ENCODE assay signal across 1 cellular context in the genomic region with DNA sequence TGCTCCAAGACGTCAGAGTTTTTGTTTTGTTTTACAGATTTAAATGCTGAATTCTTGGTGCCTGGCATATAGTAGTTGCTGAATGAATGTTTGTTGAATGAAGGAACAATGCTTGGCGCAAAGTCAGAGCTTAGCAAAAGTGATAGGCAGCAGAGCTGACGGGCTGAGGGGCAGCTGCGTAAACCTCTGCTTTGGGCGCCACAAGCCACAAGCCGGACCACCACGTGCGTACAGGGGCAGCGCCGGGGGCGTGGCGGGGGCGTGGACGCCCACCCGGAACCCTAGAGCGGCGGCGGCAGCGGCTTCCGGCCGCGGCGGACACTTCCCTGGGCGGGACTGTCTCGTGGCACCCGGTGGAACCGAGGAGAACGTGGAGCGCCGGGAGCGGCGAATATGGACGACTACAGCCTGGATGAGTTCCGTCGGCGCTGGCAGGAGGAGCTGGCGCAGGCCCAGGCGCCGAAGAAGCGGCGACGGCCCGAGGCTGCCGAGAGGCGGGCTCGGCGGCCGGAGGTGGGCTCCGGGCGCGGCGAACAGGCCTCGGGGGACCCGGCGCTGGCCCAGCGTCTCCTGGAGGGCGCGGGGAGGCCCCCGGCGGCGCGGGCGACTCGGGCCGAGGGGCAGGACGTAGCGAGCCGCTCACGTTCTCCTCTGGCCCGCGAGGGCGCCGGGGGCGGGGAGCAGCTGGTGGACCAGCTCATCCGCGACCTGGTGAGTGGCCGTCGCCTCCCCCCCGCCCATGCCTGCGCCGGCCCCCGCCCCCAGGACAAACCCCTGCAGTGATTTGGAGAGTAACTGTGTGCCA.
TF ChIP-seq lines count a peak whose summit lies in the region.

A gene with protein sequence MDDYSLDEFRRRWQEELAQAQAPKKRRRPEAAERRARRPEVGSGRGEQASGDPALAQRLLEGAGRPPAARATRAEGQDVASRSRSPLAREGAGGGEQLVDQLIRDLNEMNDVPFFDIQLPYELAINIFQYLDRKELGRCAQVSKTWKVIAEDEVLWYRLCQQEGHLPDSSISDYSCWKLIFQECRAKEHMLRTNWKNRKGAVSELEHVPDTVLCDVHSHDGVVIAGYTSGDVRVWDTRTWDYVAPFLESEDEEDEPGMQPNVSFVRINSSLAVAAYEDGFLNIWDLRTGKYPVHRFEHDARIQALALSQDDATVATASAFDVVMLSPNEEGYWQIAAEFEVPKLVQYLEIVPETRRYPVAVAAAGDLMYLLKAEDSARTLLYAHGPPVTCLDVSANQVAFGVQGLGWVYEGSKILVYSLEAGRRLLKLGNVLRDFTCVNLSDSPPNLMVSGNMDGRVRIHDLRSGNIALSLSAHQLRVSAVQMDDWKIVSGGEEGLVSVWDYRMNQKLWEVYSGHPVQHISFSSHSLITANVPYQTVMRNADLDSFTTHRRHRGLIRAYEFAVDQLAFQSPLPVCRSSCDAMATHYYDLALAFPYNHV (plus strand): TSS at position 306 of the 805 bp plus-strand sequence. CDS start 88 bp downstream, at position 394.

TF ChIP-seq in HepG2, 621 proteins besides CTCF, POLR2A, EP300 and RAD21 (continued from another document and continues in another):
- TF ChIP-seq, protein P1, sequence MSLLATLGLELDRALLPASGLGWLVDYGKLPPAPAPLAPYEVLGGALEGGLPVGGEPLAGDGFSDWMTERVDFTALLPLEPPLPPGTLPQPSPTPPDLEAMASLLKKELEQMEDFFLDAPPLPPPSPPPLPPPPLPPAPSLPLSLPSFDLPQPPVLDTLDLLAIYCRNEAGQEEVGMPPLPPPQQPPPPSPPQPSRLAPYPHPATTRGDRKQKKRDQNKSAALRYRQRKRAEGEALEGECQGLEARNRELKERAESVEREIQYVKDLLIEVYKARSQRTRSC (CRISPR knock-in tag; IDR thresholded peaks at IDR 0.05; ENCODE audit: low read depth), result no peak
- peak; percentile 53; the same call in 1 of the 2 replicates for TF ChIP-seq NKX3-1 (CRISPR knock-in tag; IDR thresholded peaks at IDR 0.05)
- no peak for TF ChIP-seq ZFP36 (IDR thresholded peaks at IDR 0.05; ENCODE audit: borderline replicate concordance, low read depth, low read length, partially characterized antibody)
- TF ChIP-seq HMG20A (CRISPR knock-in tag; IDR thresholded peaks at IDR 0.05; ENCODE audit: borderline replicate concordance), result peak; percentile 37; the same call in 1 of the 2 replicates
- 0 out of 2 replicates have a peak, but pooled peaks have one; percentile 56 for TF ChIP-seq ZNF816 (CRISPR knock-in tag; IDR thresholded peaks at IDR 0.05; ENCODE audit: borderline replicate concordance)
- peak; percentile 77 for TF ChIP-seq XRCC5 (optimal IDR thresholded peaks at IDR 0.05; ENCODE audit: low read length)
- TF ChIP-seq ZFY (CRISPR knock-in tag; IDR thresholded peaks at IDR 0.05), result peak; percentile 91
- TF ChIP-seq, protein P2, sequence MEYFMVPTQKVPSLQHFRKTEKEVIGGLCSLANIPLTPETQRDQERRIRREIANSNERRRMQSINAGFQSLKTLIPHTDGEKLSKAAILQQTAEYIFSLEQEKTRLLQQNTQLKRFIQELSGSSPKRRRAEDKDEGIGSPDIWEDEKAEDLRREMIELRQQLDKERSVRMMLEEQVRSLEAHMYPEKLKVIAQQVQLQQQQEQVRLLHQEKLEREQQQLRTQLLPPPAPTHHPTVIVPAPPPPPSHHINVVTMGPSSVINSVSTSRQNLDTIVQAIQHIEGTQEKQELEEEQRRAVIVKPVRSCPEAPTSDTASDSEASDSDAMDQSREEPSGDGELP (IDR thresholded peaks at IDR 0.05; ENCODE audit: borderline replicate concordance, low read depth), result peak; percentile 25; the same call in 1 of the 2 replicates
- TF ChIP-seq SMAD3 (CRISPR knock-in tag; IDR thresholded peaks at IDR 0.05), result no peak
- 0 out of 2 replicates have a peak, but pooled peaks have one; percentile 52 for TF ChIP-seq ZNF235 (CRISPR knock-in tag; IDR thresholded peaks at IDR 0.05; ENCODE audit: borderline replicate concordance)
- no peak for TF ChIP-seq ZNF550 (CRISPR knock-in tag; IDR thresholded peaks at IDR 0.05; ENCODE audit: borderline replicate concordance)
- peak; percentile 80 for TF ChIP-seq AKAP8 (CRISPR knock-in tag; IDR thresholded peaks at IDR 0.05)
- TF ChIP-seq GTF3A (CRISPR knock-in tag; conservative IDR thresholded peaks at IDR 0.05), result no peak
- TF ChIP-seq KMT2B (CRISPR knock-in tag; IDR thresholded peaks at IDR 0.05), result peak; percentile 78
- no peak for TF ChIP-seq ZNF557 (CRISPR knock-in tag; IDR thresholded peaks at IDR 0.05)
- TF ChIP-seq, protein P3, sequence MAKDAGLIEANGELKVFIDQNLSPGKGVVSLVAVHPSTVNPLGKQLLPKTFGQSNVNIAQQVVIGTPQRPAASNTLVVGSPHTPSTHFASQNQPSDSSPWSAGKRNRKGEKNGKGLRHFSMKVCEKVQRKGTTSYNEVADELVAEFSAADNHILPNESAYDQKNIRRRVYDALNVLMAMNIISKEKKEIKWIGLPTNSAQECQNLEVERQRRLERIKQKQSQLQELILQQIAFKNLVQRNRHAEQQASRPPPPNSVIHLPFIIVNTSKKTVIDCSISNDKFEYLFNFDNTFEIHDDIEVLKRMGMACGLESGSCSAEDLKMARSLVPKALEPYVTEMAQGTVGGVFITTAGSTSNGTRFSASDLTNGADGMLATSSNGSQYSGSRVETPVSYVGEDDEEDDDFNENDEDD (CRISPR knock-in tag; IDR thresholded peaks at IDR 0.05; ENCODE audit: borderline replicate concordance), result peak; percentile 83; the same call in 1 of the 2 replicates
- no peak for TF ChIP-seq ZNF383 (CRISPR knock-in tag; IDR thresholded peaks at IDR 0.05; ENCODE audit: borderline replicate concordance)
- no peak for TF ChIP-seq ZSCAN9 (CRISPR knock-in tag; IDR thresholded peaks at IDR 0.05; ENCODE audit: borderline replicate concordance)
- no peak for TF ChIP-seq MED8 (CRISPR knock-in tag; IDR thresholded peaks at IDR 0.05; ENCODE audit: insufficient replicate concordance)
- 0 out of 2 replicates have a peak, but pooled peaks have one; percentile 27 for TF ChIP-seq NFKBIZ (CRISPR knock-in tag; IDR thresholded peaks at IDR 0.05)
- no peak for TF ChIP-seq RELA (CRISPR knock-in tag; IDR thresholded peaks at IDR 0.05)
- TF ChIP-seq, protein P4, sequence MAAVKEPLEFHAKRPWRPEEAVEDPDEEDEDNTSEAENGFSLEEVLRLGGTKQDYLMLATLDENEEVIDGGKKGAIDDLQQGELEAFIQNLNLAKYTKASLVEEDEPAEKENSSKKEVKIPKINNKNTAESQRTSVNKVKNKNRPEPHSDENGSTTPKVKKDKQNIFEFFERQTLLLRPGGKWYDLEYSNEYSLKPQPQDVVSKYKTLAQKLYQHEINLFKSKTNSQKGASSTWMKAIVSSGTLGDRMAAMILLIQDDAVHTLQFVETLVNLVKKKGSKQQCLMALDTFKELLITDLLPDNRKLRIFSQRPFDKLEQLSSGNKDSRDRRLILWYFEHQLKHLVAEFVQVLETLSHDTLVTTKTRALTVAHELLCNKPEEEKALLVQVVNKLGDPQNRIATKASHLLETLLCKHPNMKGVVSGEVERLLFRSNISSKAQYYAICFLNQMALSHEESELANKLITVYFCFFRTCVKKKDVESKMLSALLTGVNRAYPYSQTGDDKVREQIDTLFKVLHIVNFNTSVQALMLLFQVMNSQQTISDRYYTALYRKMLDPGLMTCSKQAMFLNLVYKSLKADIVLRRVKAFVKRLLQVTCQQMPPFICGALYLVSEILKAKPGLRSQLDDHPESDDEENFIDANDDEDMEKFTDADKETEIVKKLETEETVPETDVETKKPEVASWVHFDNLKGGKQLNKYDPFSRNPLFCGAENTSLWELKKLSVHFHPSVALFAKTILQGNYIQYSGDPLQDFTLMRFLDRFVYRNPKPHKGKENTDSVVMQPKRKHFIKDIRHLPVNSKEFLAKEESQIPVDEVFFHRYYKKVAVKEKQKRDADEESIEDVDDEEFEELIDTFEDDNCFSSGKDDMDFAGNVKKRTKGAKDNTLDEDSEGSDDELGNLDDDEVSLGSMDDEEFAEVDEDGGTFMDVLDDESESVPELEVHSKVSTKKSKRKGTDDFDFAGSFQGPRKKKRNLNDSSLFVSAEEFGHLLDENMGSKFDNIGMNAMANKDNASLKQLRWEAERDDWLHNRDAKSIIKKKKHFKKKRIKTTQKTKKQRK (IDR thresholded peaks at IDR 0.05; ENCODE audit: low read length), result no peak
- TF ChIP-seq ZNF34 (CRISPR knock-in tag; IDR thresholded peaks at IDR 0.05; ENCODE audit: borderline replicate concordance), result no peak; the same call in 1 of the 2 replicates
- TF ChIP-seq, protein P5, sequence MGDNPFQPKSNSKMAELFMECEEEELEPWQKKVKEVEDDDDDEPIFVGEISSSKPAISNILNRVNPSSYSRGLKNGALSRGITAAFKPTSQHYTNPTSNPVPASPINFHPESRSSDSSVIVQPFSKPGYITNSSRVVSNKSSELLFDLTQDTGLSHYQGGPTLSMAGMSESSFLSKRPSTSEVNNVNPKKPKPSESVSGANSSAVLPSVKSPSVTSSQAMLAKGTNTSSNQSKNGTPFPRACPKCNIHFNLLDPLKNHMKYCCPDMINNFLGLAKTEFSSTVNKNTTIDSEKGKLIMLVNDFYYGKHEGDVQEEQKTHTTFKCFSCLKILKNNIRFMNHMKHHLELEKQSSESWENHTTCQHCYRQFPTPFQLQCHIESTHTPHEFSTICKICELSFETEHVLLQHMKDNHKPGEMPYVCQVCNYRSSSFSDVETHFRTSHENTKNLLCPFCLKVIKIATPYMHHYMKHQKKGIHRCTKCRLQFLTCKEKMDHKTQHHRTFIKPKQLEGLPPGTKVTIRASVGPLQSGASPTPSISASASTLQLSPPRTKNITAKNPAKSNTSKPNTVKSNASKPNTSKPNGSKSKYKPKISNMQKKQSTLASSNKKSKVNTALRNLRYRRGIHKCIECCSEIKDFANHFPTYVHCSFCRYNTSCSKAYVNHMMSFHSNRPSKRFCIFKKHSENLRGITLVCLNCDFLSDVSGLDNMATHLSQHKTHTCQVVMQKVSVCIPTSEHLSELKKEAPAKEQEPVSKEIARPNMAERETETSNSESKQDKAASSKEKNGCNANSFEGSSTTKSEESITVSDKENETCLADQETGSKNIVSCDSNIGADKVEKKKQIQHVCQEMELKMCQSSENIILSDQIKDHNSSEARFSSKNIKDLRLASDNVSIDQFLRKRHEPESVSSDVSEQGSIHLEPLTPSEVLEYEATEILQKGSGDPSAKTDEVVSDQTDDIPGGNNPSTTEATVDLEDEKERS (CRISPR knock-in tag; IDR thresholded peaks at IDR 0.05), result peak; percentile 56; the same call in 1 of the 2 replicates
- TF ChIP-seq ZFX (CRISPR knock-in tag; IDR thresholded peaks at IDR 0.05; ENCODE audit: low read depth), result peak; percentile 85
- TF ChIP-seq ATF7-NPFF (CRISPR knock-in tag; IDR thresholded peaks at IDR 0.05; ENCODE audit: low read depth), result peak; percentile 87
- TF ChIP-seq TBL1XR1 (IDR thresholded peaks at IDR 0.05; ENCODE audit: borderline replicate concordance, low read length, partially characterized antibody), result no peak
- no peak for TF ChIP-seq MAFK (conservative IDR thresholded peaks at IDR 0.05 in 1 of 2, IDR thresholded peaks at IDR 0.05 in 1 of 2; ENCODE audit: low read length in 2 of 2)
- TF ChIP-seq ZFP82 (CRISPR knock-in tag; IDR thresholded peaks at IDR 0.05; ENCODE audit: borderline replicate concordance), result no peak
- peak; percentile 69 for TF ChIP-seq TGIF2 (CRISPR knock-in tag; IDR thresholded peaks at IDR 0.05)
- TF ChIP-seq, protein P6, sequence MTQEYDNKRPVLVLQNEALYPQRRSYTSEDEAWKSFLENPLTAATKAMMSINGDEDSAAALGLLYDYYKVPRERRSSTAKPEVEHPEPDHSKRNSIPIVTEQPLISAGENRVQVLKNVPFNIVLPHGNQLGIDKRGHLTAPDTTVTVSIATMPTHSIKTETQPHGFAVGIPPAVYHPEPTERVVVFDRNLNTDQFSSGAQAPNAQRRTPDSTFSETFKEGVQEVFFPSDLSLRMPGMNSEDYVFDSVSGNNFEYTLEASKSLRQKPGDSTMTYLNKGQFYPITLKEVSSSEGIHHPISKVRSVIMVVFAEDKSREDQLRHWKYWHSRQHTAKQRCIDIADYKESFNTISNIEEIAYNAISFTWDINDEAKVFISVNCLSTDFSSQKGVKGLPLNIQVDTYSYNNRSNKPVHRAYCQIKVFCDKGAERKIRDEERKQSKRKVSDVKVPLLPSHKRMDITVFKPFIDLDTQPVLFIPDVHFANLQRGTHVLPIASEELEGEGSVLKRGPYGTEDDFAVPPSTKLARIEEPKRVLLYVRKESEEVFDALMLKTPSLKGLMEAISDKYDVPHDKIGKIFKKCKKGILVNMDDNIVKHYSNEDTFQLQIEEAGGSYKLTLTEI (CRISPR knock-in tag; conservative IDR thresholded peaks at IDR 0.05), result no peak
- TF ChIP-seq, protein P7, sequence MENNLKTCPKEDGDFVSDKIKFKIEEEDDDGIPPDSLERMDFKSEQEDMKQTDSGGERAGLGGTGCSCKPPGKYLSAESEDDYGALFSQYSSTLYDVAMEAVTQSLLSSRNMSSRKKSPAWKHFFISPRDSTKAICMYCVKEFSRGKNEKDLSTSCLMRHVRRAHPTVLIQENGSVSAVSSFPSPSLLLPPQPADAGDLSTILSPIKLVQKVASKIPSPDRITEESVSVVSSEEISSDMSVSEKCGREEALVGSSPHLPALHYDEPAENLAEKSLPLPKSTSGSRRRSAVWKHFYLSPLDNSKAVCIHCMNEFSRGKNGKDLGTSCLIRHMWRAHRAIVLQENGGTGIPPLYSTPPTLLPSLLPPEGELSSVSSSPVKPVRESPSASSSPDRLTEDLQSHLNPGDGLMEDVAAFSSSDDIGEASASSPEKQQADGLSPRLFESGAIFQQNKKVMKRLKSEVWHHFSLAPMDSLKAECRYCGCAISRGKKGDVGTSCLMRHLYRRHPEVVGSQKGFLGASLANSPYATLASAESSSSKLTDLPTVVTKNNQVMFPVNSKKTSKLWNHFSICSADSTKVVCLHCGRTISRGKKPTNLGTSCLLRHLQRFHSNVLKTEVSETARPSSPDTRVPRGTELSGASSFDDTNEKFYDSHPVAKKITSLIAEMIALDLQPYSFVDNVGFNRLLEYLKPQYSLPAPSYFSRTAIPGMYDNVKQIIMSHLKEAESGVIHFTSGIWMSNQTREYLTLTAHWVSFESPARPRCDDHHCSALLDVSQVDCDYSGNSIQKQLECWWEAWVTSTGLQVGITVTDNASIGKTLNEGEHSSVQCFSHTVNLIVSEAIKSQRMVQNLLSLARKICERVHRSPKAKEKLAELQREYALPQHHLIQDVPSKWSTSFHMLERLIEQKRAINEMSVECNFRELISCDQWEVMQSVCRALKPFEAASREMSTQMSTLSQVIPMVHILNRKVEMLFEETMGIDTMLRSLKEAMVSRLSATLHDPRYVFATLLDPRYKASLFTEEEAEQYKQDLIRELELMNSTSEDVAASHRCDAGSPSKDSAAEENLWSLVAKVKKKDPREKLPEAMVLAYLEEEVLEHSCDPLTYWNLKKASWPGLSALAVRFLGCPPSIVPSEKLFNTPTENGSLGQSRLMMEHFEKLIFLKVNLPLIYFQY (CRISPR knock-in tag; IDR thresholded peaks at IDR 0.05; ENCODE audit: borderline replicate concordance), result no peak
- no peak for TF ChIP-seq SYNCRIP (IDR thresholded peaks at IDR 0.05; ENCODE audit: insufficient read depth, low read depth, low read length)
- peak; percentile 81 for TF ChIP-seq PHF20 (CRISPR knock-in tag; IDR thresholded peaks at IDR 0.05)
- 0 out of 2 replicates have a peak, but pooled peaks have one; percentile 70 for TF ChIP-seq ZNF101 (CRISPR knock-in tag; IDR thresholded peaks at IDR 0.05; ENCODE audit: borderline replicate concordance, low read depth)
- TF ChIP-seq ZNF670 (CRISPR knock-in tag; IDR thresholded peaks at IDR 0.05; ENCODE audit: borderline replicate concordance), result peak; percentile 67; the same call in 1 of the 2 replicates
- TF ChIP-seq ZNF3 (CRISPR knock-in tag; IDR thresholded peaks at IDR 0.05), result peak; percentile 97
- 0 out of 2 replicates have a peak, but pooled peaks have one; percentile 12 for TF ChIP-seq ZNF24 (IDR thresholded peaks at IDR 0.05)
- 0 out of 2 replicates have a peak, but pooled peaks have one; percentile 67 for TF ChIP-seq CHCHD3 (CRISPR knock-in tag; IDR thresholded peaks at IDR 0.05)
- TF ChIP-seq THYN1 (CRISPR knock-in tag; IDR thresholded peaks at IDR 0.05; ENCODE audit: borderline replicate concordance, low read depth), result no peak
- TF ChIP-seq ZBTB3 (CRISPR knock-in tag; IDR thresholded peaks at IDR 0.05; ENCODE audit: borderline replicate concordance, low read depth), result no peak
